1 cellular context compared by ENCODE assay signal in the genomic region with DNA sequence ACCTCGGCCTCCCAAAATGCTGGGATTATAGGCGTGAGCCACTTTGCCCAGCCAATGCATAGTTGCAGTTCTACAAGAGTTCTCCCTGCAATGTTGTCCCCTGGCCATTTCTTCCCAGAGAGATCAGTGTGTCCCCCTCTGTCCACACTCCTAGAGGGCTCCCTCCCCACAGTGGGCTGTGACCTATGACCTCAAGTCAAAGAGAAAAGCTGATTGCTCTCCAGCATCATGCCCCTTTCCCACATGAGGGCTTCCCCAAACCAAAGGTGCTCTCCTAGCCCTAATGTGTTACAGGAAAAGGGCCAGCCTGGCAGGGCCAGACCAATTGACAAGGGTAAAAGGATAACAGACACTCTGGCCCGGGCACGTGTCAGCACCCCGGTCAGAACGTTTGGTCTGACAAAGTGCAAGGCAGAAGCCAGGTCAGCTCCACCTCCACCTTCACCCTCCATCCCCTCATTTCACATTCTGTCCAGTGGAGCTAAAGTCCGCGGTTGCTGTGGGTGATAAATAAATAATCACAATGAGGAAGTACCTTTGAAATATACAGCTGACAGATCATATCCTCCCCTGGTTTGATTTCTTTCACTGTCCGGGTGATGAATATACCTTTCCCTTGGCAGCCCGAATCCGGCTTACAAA.
TF ChIP-seq lines count a peak whose summit lies in the region.

No MANE protein-coding gene starts in this region.

TF ChIP-seq in HepG2, 621 proteins besides CTCF, POLR2A, EP300 and RAD21 (continued from another document and continues in another):
- peak; percentile 53 for TF ChIP-seq FOXP4 (CRISPR knock-in tag; IDR thresholded peaks at IDR 0.05)
- no peak for TF ChIP-seq ZEB1 (IDR thresholded peaks at IDR 0.05; ENCODE audit: insufficient replicate concordance, low read depth)
- TF ChIP-seq, protein P1, sequence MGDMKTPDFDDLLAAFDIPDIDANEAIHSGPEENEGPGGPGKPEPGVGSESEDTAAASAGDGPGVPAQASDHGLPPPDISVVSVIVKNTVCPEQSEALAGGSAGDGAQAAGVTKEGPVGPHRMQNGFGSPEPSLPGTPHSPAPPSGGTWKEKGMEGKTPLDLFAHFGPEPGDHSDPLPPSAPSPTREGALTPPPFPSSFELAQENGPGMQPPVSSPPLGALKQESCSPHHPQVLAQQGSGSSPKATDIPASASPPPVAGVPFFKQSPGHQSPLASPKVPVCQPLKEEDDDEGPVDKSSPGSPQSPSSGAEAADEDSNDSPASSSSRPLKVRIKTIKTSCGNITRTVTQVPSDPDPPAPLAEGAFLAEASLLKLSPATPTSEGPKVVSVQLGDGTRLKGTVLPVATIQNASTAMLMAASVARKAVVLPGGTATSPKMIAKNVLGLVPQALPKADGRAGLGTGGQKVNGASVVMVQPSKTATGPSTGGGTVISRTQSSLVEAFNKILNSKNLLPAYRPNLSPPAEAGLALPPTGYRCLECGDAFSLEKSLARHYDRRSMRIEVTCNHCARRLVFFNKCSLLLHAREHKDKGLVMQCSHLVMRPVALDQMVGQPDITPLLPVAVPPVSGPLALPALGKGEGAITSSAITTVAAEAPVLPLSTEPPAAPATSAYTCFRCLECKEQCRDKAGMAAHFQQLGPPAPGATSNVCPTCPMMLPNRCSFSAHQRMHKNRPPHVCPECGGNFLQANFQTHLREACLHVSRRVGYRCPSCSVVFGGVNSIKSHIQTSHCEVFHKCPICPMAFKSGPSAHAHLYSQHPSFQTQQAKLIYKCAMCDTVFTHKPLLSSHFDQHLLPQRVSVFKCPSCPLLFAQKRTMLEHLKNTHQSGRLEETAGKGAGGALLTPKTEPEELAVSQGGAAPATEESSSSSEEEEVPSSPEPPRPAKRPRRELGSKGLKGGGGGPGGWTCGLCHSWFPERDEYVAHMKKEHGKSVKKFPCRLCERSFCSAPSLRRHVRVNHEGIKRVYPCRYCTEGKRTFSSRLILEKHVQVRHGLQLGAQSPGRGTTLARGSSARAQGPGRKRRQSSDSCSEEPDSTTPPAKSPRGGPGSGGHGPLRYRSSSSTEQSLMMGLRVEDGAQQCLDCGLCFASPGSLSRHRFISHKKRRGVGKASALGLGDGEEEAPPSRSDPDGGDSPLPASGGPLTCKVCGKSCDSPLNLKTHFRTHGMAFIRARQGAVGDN (CRISPR knock-in tag; IDR thresholded peaks at IDR 0.05): peak; percentile 85
- TF ChIP-seq LBX2 (CRISPR knock-in tag; IDR thresholded peaks at IDR 0.05; ENCODE audit: borderline replicate concordance): no peak
- TF ChIP-seq HNRNPLL (IDR thresholded peaks at IDR 0.05; ENCODE audit: low read depth, low read length, poor library complexity, severe bottlenecking): no peak
- TF ChIP-seq FOXA1 (IDR thresholded peaks at IDR 0.05): no peak
- TF ChIP-seq FOXA1 (CRISPR knock-in tag; IDR thresholded peaks at IDR 0.05): no peak
- no peak for TF ChIP-seq ZNF773 (CRISPR knock-in tag; IDR thresholded peaks at IDR 0.05; ENCODE audit: borderline replicate concordance)
- TF ChIP-seq ZNF253 (CRISPR knock-in tag; IDR thresholded peaks at IDR 0.05; ENCODE audit: borderline replicate concordance): no peak
- no peak for TF ChIP-seq ZNF567 (CRISPR knock-in tag; IDR thresholded peaks at IDR 0.05; ENCODE audit: borderline replicate concordance)
- TF ChIP-seq, protein P2, sequence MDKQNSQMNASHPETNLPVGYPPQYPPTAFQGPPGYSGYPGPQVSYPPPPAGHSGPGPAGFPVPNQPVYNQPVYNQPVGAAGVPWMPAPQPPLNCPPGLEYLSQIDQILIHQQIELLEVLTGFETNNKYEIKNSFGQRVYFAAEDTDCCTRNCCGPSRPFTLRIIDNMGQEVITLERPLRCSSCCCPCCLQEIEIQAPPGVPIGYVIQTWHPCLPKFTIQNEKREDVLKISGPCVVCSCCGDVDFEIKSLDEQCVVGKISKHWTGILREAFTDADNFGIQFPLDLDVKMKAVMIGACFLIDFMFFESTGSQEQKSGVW (CRISPR knock-in tag; IDR thresholded peaks at IDR 0.05; ENCODE audit: borderline replicate concordance): no peak
- no peak; the same call in 1 of the 2 replicates for TF ChIP-seq NFKB2 (CRISPR knock-in tag; IDR thresholded peaks at IDR 0.05; ENCODE audit: borderline replicate concordance)
- TF ChIP-seq, protein P3, sequence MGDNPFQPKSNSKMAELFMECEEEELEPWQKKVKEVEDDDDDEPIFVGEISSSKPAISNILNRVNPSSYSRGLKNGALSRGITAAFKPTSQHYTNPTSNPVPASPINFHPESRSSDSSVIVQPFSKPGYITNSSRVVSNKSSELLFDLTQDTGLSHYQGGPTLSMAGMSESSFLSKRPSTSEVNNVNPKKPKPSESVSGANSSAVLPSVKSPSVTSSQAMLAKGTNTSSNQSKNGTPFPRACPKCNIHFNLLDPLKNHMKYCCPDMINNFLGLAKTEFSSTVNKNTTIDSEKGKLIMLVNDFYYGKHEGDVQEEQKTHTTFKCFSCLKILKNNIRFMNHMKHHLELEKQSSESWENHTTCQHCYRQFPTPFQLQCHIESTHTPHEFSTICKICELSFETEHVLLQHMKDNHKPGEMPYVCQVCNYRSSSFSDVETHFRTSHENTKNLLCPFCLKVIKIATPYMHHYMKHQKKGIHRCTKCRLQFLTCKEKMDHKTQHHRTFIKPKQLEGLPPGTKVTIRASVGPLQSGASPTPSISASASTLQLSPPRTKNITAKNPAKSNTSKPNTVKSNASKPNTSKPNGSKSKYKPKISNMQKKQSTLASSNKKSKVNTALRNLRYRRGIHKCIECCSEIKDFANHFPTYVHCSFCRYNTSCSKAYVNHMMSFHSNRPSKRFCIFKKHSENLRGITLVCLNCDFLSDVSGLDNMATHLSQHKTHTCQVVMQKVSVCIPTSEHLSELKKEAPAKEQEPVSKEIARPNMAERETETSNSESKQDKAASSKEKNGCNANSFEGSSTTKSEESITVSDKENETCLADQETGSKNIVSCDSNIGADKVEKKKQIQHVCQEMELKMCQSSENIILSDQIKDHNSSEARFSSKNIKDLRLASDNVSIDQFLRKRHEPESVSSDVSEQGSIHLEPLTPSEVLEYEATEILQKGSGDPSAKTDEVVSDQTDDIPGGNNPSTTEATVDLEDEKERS (CRISPR knock-in tag; IDR thresholded peaks at IDR 0.05): no peak
- TF ChIP-seq MAFK (conservative IDR thresholded peaks at IDR 0.05 in 1 of 2, IDR thresholded peaks at IDR 0.05 in 1 of 2; ENCODE audit: low read length in 2 of 2): no peak
- no peak for TF ChIP-seq CREB1 (IDR thresholded peaks at IDR 0.05)
- no peak for TF ChIP-seq CREB1 (CRISPR knock-in tag; IDR thresholded peaks at IDR 0.05)
- no peak for TF ChIP-seq SIX1 (CRISPR knock-in tag; IDR thresholded peaks at IDR 0.05; ENCODE audit: borderline replicate concordance)
- TF ChIP-seq HMG20B (CRISPR knock-in tag; conservative IDR thresholded peaks at IDR 0.05): no peak
- TF ChIP-seq YEATS4 (CRISPR knock-in tag; IDR thresholded peaks at IDR 0.05; ENCODE audit: borderline replicate concordance): no peak; the same call in 1 of the 2 replicates
- TF ChIP-seq NFRKB (IDR thresholded peaks at IDR 0.05): no peak
- TF ChIP-seq AGO2 (optimal IDR thresholded peaks at IDR 0.05; ENCODE audit: low read depth, low read length): no peak
- TF ChIP-seq ZNF737 (CRISPR knock-in tag; IDR thresholded peaks at IDR 0.05; ENCODE audit: borderline replicate concordance): 0 out of 2 replicates have a peak, but pooled peaks have one; percentile 48
- TF ChIP-seq BHLHE40 (IDR thresholded peaks at IDR 0.05; ENCODE audit: low read length): peak; percentile 83
- TF ChIP-seq REPIN1 (CRISPR knock-in tag; IDR thresholded peaks at IDR 0.05; ENCODE audit: borderline replicate concordance, low read depth): 0 out of 2 replicates have a peak, but pooled peaks have one; percentile 32
- TF ChIP-seq, protein P4, sequence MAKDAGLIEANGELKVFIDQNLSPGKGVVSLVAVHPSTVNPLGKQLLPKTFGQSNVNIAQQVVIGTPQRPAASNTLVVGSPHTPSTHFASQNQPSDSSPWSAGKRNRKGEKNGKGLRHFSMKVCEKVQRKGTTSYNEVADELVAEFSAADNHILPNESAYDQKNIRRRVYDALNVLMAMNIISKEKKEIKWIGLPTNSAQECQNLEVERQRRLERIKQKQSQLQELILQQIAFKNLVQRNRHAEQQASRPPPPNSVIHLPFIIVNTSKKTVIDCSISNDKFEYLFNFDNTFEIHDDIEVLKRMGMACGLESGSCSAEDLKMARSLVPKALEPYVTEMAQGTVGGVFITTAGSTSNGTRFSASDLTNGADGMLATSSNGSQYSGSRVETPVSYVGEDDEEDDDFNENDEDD (CRISPR knock-in tag; IDR thresholded peaks at IDR 0.05; ENCODE audit: borderline replicate concordance): peak; percentile 39; the same call in 1 of the 2 replicates
- TF ChIP-seq ZNF775 (CRISPR knock-in tag; IDR thresholded peaks at IDR 0.05; ENCODE audit: borderline replicate concordance): no peak
- TF ChIP-seq, protein P5, sequence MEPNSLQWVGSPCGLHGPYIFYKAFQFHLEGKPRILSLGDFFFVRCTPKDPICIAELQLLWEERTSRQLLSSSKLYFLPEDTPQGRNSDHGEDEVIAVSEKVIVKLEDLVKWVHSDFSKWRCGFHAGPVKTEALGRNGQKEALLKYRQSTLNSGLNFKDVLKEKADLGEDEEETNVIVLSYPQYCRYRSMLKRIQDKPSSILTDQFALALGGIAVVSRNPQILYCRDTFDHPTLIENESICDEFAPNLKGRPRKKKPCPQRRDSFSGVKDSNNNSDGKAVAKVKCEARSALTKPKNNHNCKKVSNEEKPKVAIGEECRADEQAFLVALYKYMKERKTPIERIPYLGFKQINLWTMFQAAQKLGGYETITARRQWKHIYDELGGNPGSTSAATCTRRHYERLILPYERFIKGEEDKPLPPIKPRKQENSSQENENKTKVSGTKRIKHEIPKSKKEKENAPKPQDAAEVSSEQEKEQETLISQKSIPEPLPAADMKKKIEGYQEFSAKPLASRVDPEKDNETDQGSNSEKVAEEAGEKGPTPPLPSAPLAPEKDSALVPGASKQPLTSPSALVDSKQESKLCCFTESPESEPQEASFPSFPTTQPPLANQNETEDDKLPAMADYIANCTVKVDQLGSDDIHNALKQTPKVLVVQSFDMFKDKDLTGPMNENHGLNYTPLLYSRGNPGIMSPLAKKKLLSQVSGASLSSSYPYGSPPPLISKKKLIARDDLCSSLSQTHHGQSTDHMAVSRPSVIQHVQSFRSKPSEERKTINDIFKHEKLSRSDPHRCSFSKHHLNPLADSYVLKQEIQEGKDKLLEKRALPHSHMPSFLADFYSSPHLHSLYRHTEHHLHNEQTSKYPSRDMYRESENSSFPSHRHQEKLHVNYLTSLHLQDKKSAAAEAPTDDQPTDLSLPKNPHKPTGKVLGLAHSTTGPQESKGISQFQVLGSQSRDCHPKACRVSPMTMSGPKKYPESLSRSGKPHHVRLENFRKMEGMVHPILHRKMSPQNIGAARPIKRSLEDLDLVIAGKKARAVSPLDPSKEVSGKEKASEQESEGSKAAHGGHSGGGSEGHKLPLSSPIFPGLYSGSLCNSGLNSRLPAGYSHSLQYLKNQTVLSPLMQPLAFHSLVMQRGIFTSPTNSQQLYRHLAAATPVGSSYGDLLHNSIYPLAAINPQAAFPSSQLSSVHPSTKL (CRISPR knock-in tag; IDR thresholded peaks at IDR 0.05): peak; percentile 52; the same call in 1 of the 2 replicates
- TF ChIP-seq ZNF343 (CRISPR knock-in tag; IDR thresholded peaks at IDR 0.05): no peak
- 0 out of 2 replicates have a peak, but pooled peaks have one; percentile 32 for TF ChIP-seq ZNF556 (CRISPR knock-in tag; IDR thresholded peaks at IDR 0.05; ENCODE audit: borderline replicate concordance)
- TF ChIP-seq ZNF746 (CRISPR knock-in tag; IDR thresholded peaks at IDR 0.05): no peak
- no peak for TF ChIP-seq FOSL1 (CRISPR knock-in tag; IDR thresholded peaks at IDR 0.05; ENCODE audit: borderline replicate concordance)
- TF ChIP-seq CERS6 (CRISPR knock-in tag; IDR thresholded peaks at IDR 0.05): no peak
- no peak for TF ChIP-seq ZSCAN20 (CRISPR knock-in tag; IDR thresholded peaks at IDR 0.05; ENCODE audit: borderline replicate concordance)
- TF ChIP-seq ZNF431 (CRISPR knock-in tag; IDR thresholded peaks at IDR 0.05; ENCODE audit: borderline replicate concordance, low read depth): no peak
- TF ChIP-seq KLF9 (CRISPR knock-in tag; IDR thresholded peaks at IDR 0.05; ENCODE audit: low read depth): no peak
- TF ChIP-seq HDAC2 (CRISPR knock-in tag; IDR thresholded peaks at IDR 0.05): peak; percentile 25; the same call in 1 of the 2 replicates
- TF ChIP-seq PHB2 (IDR thresholded peaks at IDR 0.05; ENCODE audit: partially characterized antibody): no peak
- 0 out of 2 replicates have a peak, but pooled peaks have one; percentile 10 for TF ChIP-seq KAT8 (CRISPR knock-in tag; IDR thresholded peaks at IDR 0.05)
- TF ChIP-seq GTF2F1 (IDR thresholded peaks at IDR 0.05; ENCODE audit: low read length): no peak
- no peak for TF ChIP-seq DPF2 (CRISPR knock-in tag; IDR thresholded peaks at IDR 0.05; ENCODE audit: borderline replicate concordance, low read depth)
- TF ChIP-seq, protein P6, sequence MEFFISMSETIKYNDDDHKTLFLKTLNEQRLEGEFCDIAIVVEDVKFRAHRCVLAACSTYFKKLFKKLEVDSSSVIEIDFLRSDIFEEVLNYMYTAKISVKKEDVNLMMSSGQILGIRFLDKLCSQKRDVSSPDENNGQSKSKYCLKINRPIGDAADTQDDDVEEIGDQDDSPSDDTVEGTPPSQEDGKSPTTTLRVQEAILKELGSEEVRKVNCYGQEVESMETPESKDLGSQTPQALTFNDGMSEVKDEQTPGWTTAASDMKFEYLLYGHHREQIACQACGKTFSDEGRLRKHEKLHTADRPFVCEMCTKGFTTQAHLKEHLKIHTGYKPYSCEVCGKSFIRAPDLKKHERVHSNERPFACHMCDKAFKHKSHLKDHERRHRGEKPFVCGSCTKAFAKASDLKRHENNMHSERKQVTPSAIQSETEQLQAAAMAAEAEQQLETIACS (CRISPR knock-in tag; IDR thresholded peaks at IDR 0.05): no peak
- no peak for TF ChIP-seq HOXA3 (CRISPR knock-in tag; IDR thresholded peaks at IDR 0.05)
- TF ChIP-seq ZBTB8A (CRISPR knock-in tag; IDR thresholded peaks at IDR 0.05; ENCODE audit: borderline replicate concordance, low read depth): no peak
